Comparison of ENCODE assay signal across 12 cellular contexts in genomic region chr3:46214751-46215352, GRCh38. TPM values are rescaled to one million over a fixed set of nuclear protein-coding genes. Genes with fewer than 3 reads are reported as not detected.
DNase-seq lines count a peak whose midpoint lies in the region; TF ChIP-seq lines count a peak whose summit lies in the region.
"Had no signal": no experiment of that assay in that cellular context is flagged by ENCODE, and none has a peak within 500 bp of the region (broad histone marks: within the 10 kb centered on the region; RNA-seq: fewer than 3 reads in every experiment).

No MANE protein-coding gene starts in this region.

- H3K27me3 Mint-ChIP-seq in activated CD4-positive, alpha-beta memory T cell treated with anti-CD3 and anti-CD28 coated beads for 36 hours = no peaks in the 10 kb centered on the region
- no peaks in the 10 kb centered on the region for H3K27me3 Mint-ChIP-seq in nephron progenitor cell (ENCODE audit: low read depth, poor library complexity)
- peaks cover 8% of the 10 kb centered on the region for H3K27me3 Mint-ChIP-seq in osteocyte (ENCODE audit: unreplicated experiment)

- H4K20me1 ChIP-seq in Loucy (ENCODE audit: insufficient read depth, low read length, poor library complexity, severe bottlenecking) = no peaks in the 10 kb centered on the region

- H3K9me2 ChIP-seq in Loucy (replicated peaks; ENCODE audit: low read depth, low read length) = no peaks in the 10 kb centered on the region

- no peak overlapping the region for H3K4me3 ChIP-seq in Loucy (ENCODE audit: low read length, poor library complexity, severe bottlenecking)
- H3K4me3 ChIP-seq: A549, pancreas had no signal

- no peaks in the 10 kb centered on the region for H3K9me3 ChIP-seq in Loucy (ENCODE audit: insufficient read depth, low read depth, low read length)
- H3K9me3 ChIP-seq: A549, pancreas had no signal

- peak overlapping the region; percentile 57 for H2AFZ ChIP-seq in Loucy (ENCODE audit: low read length)

- POLR2A ChIA-PET in activated CD4-positive, alpha-beta memory T cell treated with anti-CD3 and anti-CD28 coated beads for 36 hours (lab: Charles Lee) = no interaction called here

- H3K4me1 Mint-ChIP-seq in activated CD4-positive, alpha-beta memory T cell treated with anti-CD3 and anti-CD28 coated beads for 36 hours (ENCODE audit: low read depth) = no peaks in the 10 kb centered on the region
- H3K4me1 Mint-ChIP-seq in nephron progenitor cell (no peaks in the 10 kb centered on the region), osteocyte (ENCODE audit: unreplicated experiment) (no peaks in the 10 kb centered on the region)

- no peaks in the 10 kb centered on the region for H3K36me3 Mint-ChIP-seq in activated CD4-positive, alpha-beta memory T cell treated with anti-CD3 and anti-CD28 coated beads for 36 hours
- H3K36me3 Mint-ChIP-seq in nephron progenitor cell (ENCODE audit: low read depth) (no peaks in the 10 kb centered on the region), osteocyte (ENCODE audit: unreplicated experiment) (no peaks in the 10 kb centered on the region)

- H3K79me2 ChIP-seq in Loucy (ENCODE audit: insufficient read depth, low read length) = no peaks in the 10 kb centered on the region

- peak; percentile 0 for DNase-seq in NCI-H1092 (lab: John Stamatoyannopoulos, UW)
- DNase-seq in NCI-H1092 treated with DMSO at 0.1 percent for 48 hours (lab: John Stamatoyannopoulos, UW) = no peak
- DNase-seq in activated CD4-positive, alpha-beta memory T cell treated with anti-CD3 and anti-CD28 coated beads for 36 hours = peak; percentile 41
- no peak for DNase-seq in nephron progenitor cell
- DNase-seq in osteocyte (ENCODE audit: extremely low spot score, unreplicated experiment) = no peak
- DNase-seq in head of caudate nucleus = no peak
- DNase-seq in NCI-H524 treated with DMSO at 0.1 percent for 48 hours (lab: John Stamatoyannopoulos, UW) = no peak
- DNase-seq: GOT3, pancreas had no signal

- intact Hi-C loops in activated CD4-positive, alpha-beta memory T cell treated with anti-CD3 and anti-CD28 coated beads for 36 hours (cut with micrococcal nuclease) = no loop called here
- intact Hi-C loops in head of caudate nucleus (cut with DNase I) = no loop called here

- no peak overlapping the region for H3K9ac ChIP-seq in Loucy (ENCODE audit: low read depth, low read length, poor library complexity, severe bottlenecking)

- peaks cover 28% of the 10 kb centered on the region for H3K4me1 ChIP-seq in Loucy (ENCODE audit: insufficient read depth, low read length, poor library complexity, severe bottlenecking)
- H3K4me1 ChIP-seq: A549 had no signal

- CTCF ChIA-PET in activated CD4-positive, alpha-beta memory T cell treated with anti-CD3 and anti-CD28 coated beads for 36 hours (lab: Charles Lee) = interaction anchor here (0.7 to 3.6 kb wide), 8 partner anchors 11 to 163 kb away, joined by 3 to 33 read pairs (median 4); partner anchors contain the start of genes CCR2 and CCR5

- H3K4me3 Mint-ChIP-seq in activated CD4-positive, alpha-beta memory T cell treated with anti-CD3 and anti-CD28 coated beads for 36 hours = no peak overlapping the region
- H3K4me3 Mint-ChIP-seq in nephron progenitor cell (no peak overlapping the region), osteocyte (ENCODE audit: unreplicated experiment) (no peak overlapping the region)

- H3K4me2 ChIP-seq in Loucy (ENCODE audit: low read depth, low read length, poor library complexity, severe bottlenecking) = no peak overlapping the region
- H3K4me2 ChIP-seq: A549 had no signal

- H3K36me3 ChIP-seq in Loucy (ENCODE audit: insufficient read depth, low read length) = no peaks in the 10 kb centered on the region
- H3K36me3 ChIP-seq: pancreas had no signal

- TF ChIP-seq CTCF in Loucy (conservative IDR thresholded peaks at IDR 0.05; ENCODE audit: low read length) (peak; percentile 80), nephron progenitor cell (IDR thresholded peaks at IDR 0.05) (peak; percentile 31), osteocyte (IDR thresholded peaks at IDR 0.05) (no peak)

- H3K9me3 Mint-ChIP-seq in activated CD4-positive, alpha-beta memory T cell treated with anti-CD3 and anti-CD28 coated beads for 36 hours = peaks cover 7% of the 10 kb centered on the region
- H3K9me3 Mint-ChIP-seq in nephron progenitor cell (peaks cover 25% of the 10 kb centered on the region), osteocyte (ENCODE audit: unreplicated experiment) (peaks cover 3% of the 10 kb centered on the region)

- no peak overlapping the region for H3K27ac Mint-ChIP-seq in activated CD4-positive, alpha-beta memory T cell treated with anti-CD3 and anti-CD28 coated beads for 36 hours
- H3K27ac Mint-ChIP-seq in nephron progenitor cell (no peak overlapping the region), osteocyte (ENCODE audit: unreplicated experiment) (no peak overlapping the region)

- H3K27me3 ChIP-seq in Loucy (ENCODE audit: insufficient read depth, low read length, poor library complexity, severe bottlenecking) = no peaks in the 10 kb centered on the region
- H3K27me3 ChIP-seq: pancreas had no signal

- H3F3A ChIP-seq in Loucy (ENCODE audit: low read depth) = no peaks in the 10 kb centered on the region

RNA-seq across cellular contexts. Expression of gene CCR1, which starts 6.7 kb away (rescaled TPM):
- total RNA-seq in activated CD4-positive, alpha-beta memory T cell treated with anti-CD3 and anti-CD28 coated beads for 36 hours = 1 to 10 TPM in 1 of 2 experiments, under 1 TPM in 1; 0.80 to 1.3 TPM
- total RNA-seq in osteocyte = not detected in 2 replicates

RNA-seq across cellular contexts. Expression of gene CCR3, which starts 27.4 kb away (rescaled TPM):
- total RNA-seq in activated CD4-positive, alpha-beta memory T cell treated with anti-CD3 and anti-CD28 coated beads for 36 hours = not detected
- not detected in 2 replicates for total RNA-seq in osteocyte
- total RNA-seq: temporal lobe had no signal

Comparison
In these comparisons a context has a peak if more than half of its experiments do, and no peak if none do; other contexts are left out.
1. DNase-seq: peak in NCI-H1092 (single experiment) and activated CD4-positive, alpha-beta memory T cell treated with anti-CD3 and anti-CD28 coated beads for 36 hours (single experiment); none in NCI-H1092 treated with DMSO at 0.1 percent for 48 hours (single experiment), nephron progenitor cell (single experiment), osteocyte (single experiment), head of caudate nucleus (0 of 42) and NCI-H524 treated with DMSO at 0.1 percent for 48 hours (single experiment).